ENCODE assay signal across 15 cellular contexts in genomic region chr2:219638217-219638947, GRCh38. TPM values are rescaled to one million over a fixed set of nuclear protein-coding genes. Genes with fewer than 3 reads are reported as not detected.
DNase-seq lines count a peak whose midpoint lies in the region; ATAC-seq and TF ChIP-seq lines count a peak whose summit lies in the region.
"Had no signal": no experiment of that assay in that cellular context is flagged by ENCODE, and none has a peak within 500 bp of the region (broad histone marks: within the 10 kb centered on the region; RNA-seq: fewer than 3 reads in every experiment).

No MANE protein-coding gene starts in this region.

- no peaks in the 10 kb centered on the region for H3K79me2 ChIP-seq in DND-41 (ENCODE audit: insufficient read depth, low read length)
- H3K79me2 ChIP-seq in neural progenitor cell (ENCODE audit: low read depth): no peaks in the 10 kb centered on the region

- H3K36me3 Mint-ChIP-seq in neural progenitor cell: peaks cover 3% of the 10 kb centered on the region
- H3K36me3 Mint-ChIP-seq: natural killer cell had no signal

- in situ Hi-C loops in IMR-90 (cut with MboI; ENCODE audit: low sequenced_read_pairs): no loop called here

- peaks cover 11% of the 10 kb centered on the region for H3K27me3 Mint-ChIP-seq in neural progenitor cell (ENCODE audit: insufficient read depth, low read depth)

- H3K4me1 ChIP-seq in DND-41 (ENCODE audit: insufficient read depth, low read length) (peaks cover 2% of the 10 kb centered on the region; the same call in 1 of the 2 replicates), IMR-90 (ENCODE audit: control insufficient read depth, insufficient read depth, low read length) (no peaks in the 10 kb centered on the region; the same call in 1 of the 2 replicates), neural progenitor cell (no peaks in the 10 kb centered on the region), esophagus squamous epithelium (peaks cover 4 to 15% (median 7%) of the 10 kb centered on the region in 3 donors)

- H3K4me2 ChIP-seq in DND-41 (ENCODE audit: insufficient read depth, low read length) (no peak overlapping the region), IMR-90 (ENCODE audit: low read depth, low read length) (no peak overlapping the region), neural progenitor cell (no peak overlapping the region)
- H3K4me2 ChIP-seq: smooth muscle cell had no signal

- no peak overlapping the region for H4K8ac ChIP-seq in IMR-90 (ENCODE audit: low read depth in 2 of 2, low read length in 2 of 2)

- no peak overlapping the region for H3K14ac ChIP-seq in IMR-90 (replicated peaks; ENCODE audit: low read depth, low read length)

- TF ChIP-seq CTCF in DND-41 (IDR thresholded peaks at IDR 0.05; ENCODE audit: borderline replicate concordance, extremely low read depth, low read length, poor library complexity, severe bottlenecking): peak; percentile 19
- 0 out of 2 replicates have a peak, but pooled peaks have one; percentile 12 for TF ChIP-seq CTCF in IMR-90 (conservative IDR thresholded peaks at IDR 0.05; ENCODE audit: low read depth, low read length)
- peak; percentile 39 for TF ChIP-seq CTCF in epithelial cell of proximal tubule (conservative IDR thresholded peaks at IDR 0.05; ENCODE audit: low read depth, low read length)
- TF ChIP-seq CTCF in neural progenitor cell (IDR thresholded peaks at IDR 0.05): peak; percentile 38
- TF ChIP-seq CTCF in esophagus squamous epithelium (IDR thresholded peaks at IDR 0.05): peak in 1 of 6 experiments; percentile 28

- H2AK9ac ChIP-seq in IMR-90 (replicated peaks; ENCODE audit: low read depth, low read length, poor library complexity): peak overlapping the region; percentile 40

- no peak overlapping the region for H3K9ac ChIP-seq in DND-41 (ENCODE audit: low read depth, low read length)
- no peak overlapping the region for H3K9ac ChIP-seq in IMR-90 (ENCODE audit: low read depth, low read length)
- no peak overlapping the region for H3K9ac ChIP-seq in neural progenitor cell

- no peak overlapping the region for H3K4me3 Mint-ChIP-seq in neural progenitor cell
- H3K4me3 Mint-ChIP-seq: brain, natural killer cell had no signal

- H3K9me3 ChIP-seq in DND-41 (ENCODE audit: insufficient read depth, low read length, severe bottlenecking) (no peaks in the 10 kb centered on the region), IMR-90 (ENCODE audit: control insufficient read depth, insufficient read depth, low read length) (no peaks in the 10 kb centered on the region), neural progenitor cell (ENCODE audit: low read depth) (no peaks in the 10 kb centered on the region), esophagus squamous epithelium (no peaks in the 10 kb centered on the region)
- H3K9me3 ChIP-seq: testis had no signal

- intact Hi-C loops in IMR-90 (cut with micrococcal nuclease) (no loop called here), esophagus squamous epithelium (cut with DNase I) (no loop called here)

- peaks cover 17% of the 10 kb centered on the region for H3K4me1 Mint-ChIP-seq in neural progenitor cell

- H3K56ac ChIP-seq in IMR-90 (ENCODE audit: extremely low read depth, insufficient read depth, low read length): no peak overlapping the region

- no peak for ATAC-seq in DND-41 (ENCODE audit: insufficient read depth, low read depth)
- ATAC-seq in IMR-90 (ENCODE audit: low read depth): no peak

- dilution Hi-C loops in IMR-90 (cut with HindIII; ENCODE audit: low sequenced_read_pairs, unreplicated experiment): no loop called here

- POLR2A ChIA-PET in IMR-90 (lab: Charles Lee; ENCODE audit: unreplicated experiment): no interaction called here

- no peak overlapping the region for H2BK5ac ChIP-seq in IMR-90 (ENCODE audit: low read depth, low read length, poor library complexity, severe bottlenecking)

- H3K36me3 ChIP-seq in DND-41 (ENCODE audit: insufficient read depth, low read length) (no peaks in the 10 kb centered on the region), IMR-90 (ENCODE audit: control insufficient read depth, insufficient read depth, low read length) (no peaks in the 10 kb centered on the region; the same call in 1 of the 2 replicates), neural progenitor cell (no peaks in the 10 kb centered on the region), esophagus squamous epithelium (no peaks in the 10 kb centered on the region)

- TF ChIP-seq RAD21 in IMR-90 (IDR thresholded peaks at IDR 0.05; ENCODE audit: low read length): no peak

- no peak overlapping the region for H3K23ac ChIP-seq in IMR-90 (ENCODE audit: low read depth, low read length)

- H3K27ac ChIP-seq in DND-41 (ENCODE audit: low read length) (no peak overlapping the region), IMR-90 (ENCODE audit: insufficient read depth, low read length) (no peak overlapping the region), neural progenitor cell (no peak overlapping the region), esophagus squamous epithelium (no peak overlapping the region), substantia nigra (ENCODE audit: low read depth, low read length, poor library complexity, severe bottlenecking) (no peak overlapping the region)
- H3K27ac ChIP-seq: epithelial cell of prostate, testis had no signal

- H3K27me3 ChIP-seq in DND-41 (ENCODE audit: insufficient read depth, low read length, poor library complexity) (no peaks in the 10 kb centered on the region), IMR-90 (ENCODE audit: control insufficient read depth, insufficient read depth, low read length) (no peaks in the 10 kb centered on the region), neural progenitor cell (peaks cover 7% of the 10 kb centered on the region), esophagus squamous epithelium (no peaks in the 10 kb centered on the region)
- H3K27me3 ChIP-seq: testis had no signal

- WGBS in IMR-90 (ENCODE audit: extremely low coverage in 2 of 2, insufficient read length in 1 of 2), 2 experiments: 71% methylated on average over 5 of the region's 17 CpGs; no CpG with 5 or more reads in 1 of the 2 experiments
- 70 to 83% methylated on average over 8 of the region's 17 CpGs for WGBS in esophagus squamous epithelium, 2 donors

- no peak overlapping the region for H2BK120ac ChIP-seq in IMR-90 (ENCODE audit: low read depth, low read length)

- no peak overlapping the region for H2AK5ac ChIP-seq in IMR-90 (ENCODE audit: low read depth, low read length)

- no peak overlapping the region for H2BK20ac ChIP-seq in IMR-90 (ENCODE audit: low read depth, low read length)

- H2AFZ ChIP-seq in DND-41 (ENCODE audit: low read depth, low read length) (no peak overlapping the region), IMR-90 (replicated peaks; ENCODE audit: low read length, poor library complexity) (no peak overlapping the region), neural progenitor cell (replicated peaks) (no peak overlapping the region)

- H4K91ac ChIP-seq in IMR-90 (ENCODE audit: insufficient read depth, low read depth, low read length): no peak overlapping the region

- CTCF ChIA-PET in IMR-90 (lab: Yijun Ruan, JAX): no interaction called here

- H3K9me1 ChIP-seq in IMR-90 (ENCODE audit: insufficient read depth, low read length): no peaks in the 10 kb centered on the region

- H2BK15ac ChIP-seq in IMR-90 (ENCODE audit: low read depth, low read length): no peak overlapping the region

- no peak overlapping the region for H3K4ac ChIP-seq in IMR-90 (ENCODE audit: low read depth, low read length)

- H4K5ac ChIP-seq in IMR-90 (ENCODE audit: low read depth, low read length): no peak overlapping the region

- 0 out of 2 replicates have a peak, but pooled peaks cover 3% of the 10 kb centered on the region for H4K20me1 ChIP-seq in DND-41 (ENCODE audit: insufficient read depth, low read length)
- H4K20me1 ChIP-seq in IMR-90 (ENCODE audit: insufficient read depth, low read length): no peaks in the 10 kb centered on the region
- H4K20me1 ChIP-seq in neural progenitor cell (ENCODE audit: low read depth): no peaks in the 10 kb centered on the region

- no peaks in the 10 kb centered on the region for H3K9me3 Mint-ChIP-seq in neural progenitor cell
- H3K9me3 Mint-ChIP-seq: brain, natural killer cell had no signal

- no peak for TF ChIP-seq POLR2A in IMR-90 (IDR thresholded peaks at IDR 0.05; ENCODE audit: low read depth, low read length)
- no peak for TF ChIP-seq POLR2A in esophagus squamous epithelium (IDR thresholded peaks at IDR 0.05)

- no peaks in the 10 kb centered on the region for H3F3A ChIP-seq in neural progenitor cell (ENCODE audit: low read depth)

- H3K4me3 ChIP-seq in DND-41 (ENCODE audit: low read depth in 1 of 2, low read length in 2 of 2) (no peak overlapping the region), IMR-90 (ENCODE audit: insufficient read depth, low read depth, low read length) (no peak overlapping the region), epithelial cell of proximal tubule (ENCODE audit: low read depth, low read length) (no peak overlapping the region), neural progenitor cell (no peak overlapping the region), esophagus squamous epithelium (no peak overlapping the region)
- H3K4me3 ChIP-seq: smooth muscle cell, testis had no signal

- no peaks in the 10 kb centered on the region for H3K79me1 ChIP-seq in IMR-90 (ENCODE audit: low read depth in 1 of 2, low read length in 2 of 2)

- BruUV-seq in IMR-90 (replicated peaks; lab: Mats Ljungman, UMichigan): no TSS peak

- DNase-seq in DND-41: no peak
- DNase-seq in IMR-90: no peak
- no peak for DNase-seq in epithelial cell of proximal tubule (ENCODE audit: low read depth)
- DNase-seq in neural progenitor cell (ENCODE audit: low spot score): peak; percentile 32
- no peak for DNase-seq in esophagus squamous epithelium (lab: John Stamatoyannopoulos, UW)
- no peak for DNase-seq in HK-2 (ENCODE audit: unreplicated experiment)
- DNase-seq in substantia nigra (lab: John Stamatoyannopoulos, UW): no peak
- DNase-seq: activated CD4-positive, alpha-beta T cell treated with anti-CD3 and anti-CD28 coated beads for 4 hours; kidney; natural killer cell; NCI-H1436 treated with DMSO at 0.1 percent for 48 hours had no signal

- H3K18ac ChIP-seq in IMR-90 (ENCODE audit: low read depth, low read length): no peak overlapping the region

- H3K27ac Mint-ChIP-seq in neural progenitor cell: no peak overlapping the region

RNA-seq across cellular contexts. Expression of gene SLC4A3, which starts 11.0 kb away (rescaled TPM):
- 0.90 and 1.1 TPM in 2 replicates for total RNA-seq in IMR-90 (2012; rRNA removed)
- 6.1 and 6.9 TPM in 2 replicates for polyA plus RNA-seq in IMR-90 (2012; rRNA removed)
- 3.8 and 5.4 TPM in 2 replicates for polyA plus RNA-seq in IMR-90 (2012; cell fraction: cytosol; rRNA removed)
- 24.0 and 53.1 TPM in 2 replicates for polyA plus RNA-seq in IMR-90 (2012; cell fraction: nucleus; rRNA removed; ENCODE audit: low replicate concordance)
- 6.6 and 12.2 TPM in 2 replicates for total RNA-seq in epithelial cell of proximal tubule
- 0.88 and 3.7 TPM in 2 replicates for total RNA-seq in neural progenitor cell (ENCODE audit: low replicate concordance)
- total RNA-seq in esophagus squamous epithelium: 1 to 10 TPM; 1.1 to 4.0 (median 2.2) TPM

RNA-seq across cellular contexts. Expression of gene STK11IP, which starts 40.7 kb away (rescaled TPM):
- total RNA-seq in IMR-90 (2012; rRNA removed) (6.7 and 19.7 TPM in 2 replicates), epithelial cell of proximal tubule (18.6 and 35.7 TPM in 2 replicates), neural progenitor cell (ENCODE audit: low replicate concordance) (16.8 and 22.7 TPM in 2 replicates), esophagus squamous epithelium (10 to 100 TPM; 12.3 to 21.3 (median 14.4) TPM)
- 14.5 and 22.4 TPM in 2 replicates for polyA plus RNA-seq in IMR-90 (2012; rRNA removed)
- polyA plus RNA-seq in IMR-90 (2012; cell fraction: cytosol; rRNA removed): 6.4 and 7.1 TPM in 2 replicates
- 83.5 and 203 TPM in 2 replicates for polyA plus RNA-seq in IMR-90 (2012; cell fraction: nucleus; rRNA removed; ENCODE audit: low replicate concordance)
